In the genomic region with DNA sequence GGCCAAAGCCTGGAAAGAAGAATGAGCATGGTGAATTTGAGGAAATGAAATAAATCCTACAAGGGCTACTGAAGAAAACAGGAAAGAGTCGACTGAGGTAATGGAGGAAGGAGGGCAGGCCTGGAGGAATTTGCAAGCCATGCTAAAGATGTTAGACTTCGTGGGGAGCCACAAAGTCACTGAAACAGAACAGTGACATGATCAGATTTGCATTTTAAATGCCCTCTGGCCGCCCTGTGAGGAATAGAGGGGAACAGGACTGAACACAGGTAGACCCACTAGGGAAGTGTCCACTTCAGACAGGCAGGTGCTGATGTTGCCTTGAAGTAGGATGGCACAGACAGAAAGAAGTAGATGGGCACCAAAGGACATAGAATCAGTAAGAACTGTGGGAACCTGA, we compare ENCODE assay signal across 15 cellular contexts. TPM values are rescaled to one million over a fixed set of nuclear protein-coding genes. Genes with fewer than 3 reads are reported as not detected.
"Had no signal": no experiment of that assay in that cellular context is flagged by ENCODE, and none has a peak within 500 bp of the region (broad histone marks: within the 10 kb centered on the region; RNA-seq: fewer than 3 reads in every experiment).

No MANE protein-coding gene starts in this region.

- H3K27ac Mint-ChIP-seq: activated naive CD4-positive, alpha-beta T cell treated with anti-CD3 and anti-CD28 coated beads for 36 hours; activated T-helper 17 cell treated with anti-CD3 and anti-CD28 coated beads, Interleukin-2, amount 50 U/mL, for 72 hours; natural killer cell treated with Interleukin-12 subunit alpha and Interleukin-12 subunit beta and Interleukin-15 and Interleukin-18, amount 100 ng/mL, for 72 hours; T-helper 2 cell treated with Interferon-gamma antibody and Interleukin-4, amounts not matched to agents 5 μg/mL and 100 μg/mL, for 36 hours had no signal

- ATAC-seq: activated T-helper 17 cell treated with anti-CD3 and anti-CD28 coated beads, Interleukin-2, amount 50 U/mL, for 72 hours; natural killer cell treated with Interleukin-12 subunit alpha and Interleukin-12 subunit beta and Interleukin-15 and Interleukin-18, amount 100 ng/mL, for 72 hours had no signal

- H3K9me3 Mint-ChIP-seq: activated naive CD4-positive, alpha-beta T cell treated with anti-CD3 and anti-CD28 coated beads for 36 hours; activated T-helper 17 cell treated with anti-CD3 and anti-CD28 coated beads, Interleukin-2, amount 50 U/mL, for 72 hours; natural killer cell treated with Interleukin-12 subunit alpha and Interleukin-12 subunit beta and Interleukin-15 and Interleukin-18, amount 100 ng/mL, for 72 hours; T-helper 2 cell treated with Interferon-gamma antibody and Interleukin-4, amounts not matched to agents 5 μg/mL and 100 μg/mL, for 36 hours had no signal

- H3K9me3 ChIP-seq: colonic mucosa, esophagus muscularis mucosa, thyroid gland had no signal

- DNase-seq: activated CD4-positive, CD25-positive, alpha-beta regulatory T cell treated with anti-CD3 and anti-CD28 coated beads, Interleukin-2, amount 50 U/mL, for 72 hours; activated naive CD4-positive, alpha-beta T cell treated with anti-CD3 and anti-CD28 coated beads for 36 hours; colonic mucosa; kidney glomerular epithelial cell; mesendoderm; stimulated activated CD4-positive, alpha-beta T cell treated with anti-CD3 and anti-CD28 coated beads, Interleukin-1b, Interleukin-23, amount 100 ng/mL, for 48 hours; thyroid gland had no signal

- H3K27me3 Mint-ChIP-seq: activated T-helper 17 cell treated with anti-CD3 and anti-CD28 coated beads, Interleukin-2, amount 50 U/mL, for 72 hours; natural killer cell treated with Interleukin-12 subunit alpha and Interleukin-12 subunit beta and Interleukin-15 and Interleukin-18, amount 100 ng/mL, for 72 hours had no signal

- H3K36me3 ChIP-seq: cardiac muscle cell, colonic mucosa, thyroid gland had no signal

- H3K4me3 ChIP-seq: cardiac muscle cell, colonic mucosa, esophagus muscularis mucosa, hepatocyte, thyroid gland had no signal

- H3K4me1 ChIP-seq: colonic mucosa, thyroid gland had no signal

- H3K27ac ChIP-seq: cardiac muscle cell, colonic mucosa, esophagus muscularis mucosa, hepatocyte, thyroid gland had no signal

- H3K4me3 Mint-ChIP-seq: activated naive CD4-positive, alpha-beta T cell treated with anti-CD3 and anti-CD28 coated beads for 36 hours; activated T-helper 17 cell treated with anti-CD3 and anti-CD28 coated beads, Interleukin-2, amount 50 U/mL, for 72 hours; natural killer cell treated with Interleukin-12 subunit alpha and Interleukin-12 subunit beta and Interleukin-15 and Interleukin-18, amount 100 ng/mL, for 72 hours; T-helper 2 cell treated with Interferon-gamma antibody and Interleukin-4, amounts not matched to agents 5 μg/mL and 100 μg/mL, for 36 hours had no signal

- H3K27me3 ChIP-seq: cardiac muscle cell, colonic mucosa, esophagus muscularis mucosa, hepatocyte, thyroid gland had no signal

- H3K36me3 Mint-ChIP-seq: natural killer cell treated with Interleukin-12 subunit alpha and Interleukin-12 subunit beta and Interleukin-15 and Interleukin-18, amount 100 ng/mL, for 72 hours had no signal

RNA-seq across cellular contexts. Expression of a gene that starts 42.8 kb away (rescaled TPM):
- total RNA-seq: cardiac muscle cell, esophagus muscularis mucosa, hepatocyte had no signal
- polyA plus RNA-seq: liver, urinary bladder had no signal
